26 cellular contexts compared by ENCODE assay signal in the genomic region with DNA sequence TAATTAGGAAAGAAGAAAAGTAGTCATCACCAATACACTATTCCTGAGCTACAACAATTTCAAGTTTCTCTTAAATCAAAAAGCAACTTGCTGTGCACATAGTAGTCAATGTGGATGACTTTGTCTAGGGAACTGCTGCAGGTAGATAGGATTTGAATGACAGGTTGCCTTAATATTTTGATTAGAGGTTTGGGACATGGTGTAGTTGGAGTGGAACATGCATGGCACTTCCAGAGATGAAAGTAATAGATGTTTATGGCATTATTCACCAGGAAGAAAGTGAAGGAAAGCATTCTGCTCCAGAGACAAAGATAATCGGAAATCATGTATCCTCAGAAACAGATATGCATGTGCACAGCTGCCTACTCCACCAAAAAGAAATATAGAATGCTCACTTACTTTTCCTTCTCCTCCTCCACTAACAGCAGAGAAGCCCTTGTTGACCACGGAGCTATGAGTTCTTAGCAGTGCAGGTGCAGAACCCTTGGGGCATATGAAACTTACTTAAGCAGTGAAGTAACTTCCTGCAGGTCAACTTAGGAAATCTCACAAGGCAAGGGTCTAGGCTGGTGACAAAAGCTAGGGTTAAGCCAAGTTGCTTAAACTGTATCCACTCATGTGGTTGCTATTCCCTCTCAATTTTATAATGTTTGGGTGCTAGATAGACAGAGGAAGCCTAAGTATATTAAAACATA.
"Had no signal": no experiment of that assay in that cellular context is flagged by ENCODE, and none has a peak within 500 bp of the region (broad histone marks: within the 10 kb centered on the region; RNA-seq: fewer than 3 reads in every experiment).

No MANE protein-coding gene starts in this region.

- H3K9me3 Mint-ChIP-seq: activated T-cell treated with anti-CD3 and anti-CD28 coated beads, Interleukin-2, amount 50 U/mL, for 4 hours; endodermal cell; naive thymus-derived CD4-positive, alpha-beta T cell; neural progenitor cell; stimulated activated memory B cell treated with anti-CD40 and anti-IgM and Interleukin-4, amounts not matched to agents 10 μg/mL and 1 μg/mL and 100 μg/mL, for 72 hours had no signal

- DNase-seq: activated CD4-positive, alpha-beta T cell treated with anti-CD3 and anti-CD28 coated beads, Interleukin-2, amount 50 U/mL, for 4 hours; activated CD8-positive, alpha-beta memory T cell treated with anti-CD3 and anti-CD28 coated beads for 24 hours; activated CD8-positive, alpha-beta memory T cell treated with anti-CD3 and anti-CD28 coated beads, Interleukin-2, amount 50 U/mL, for 48 hours; activated naive CD4-positive, alpha-beta T cell treated with Interleukin-2 at 50 U/mL for 16 hours; activated T-cell treated with anti-CD3 and anti-CD28 coated beads, Interleukin-2, amount 50 U/mL, for 4 hours; amygdala; colonic mucosa; endodermal cell; esophagus squamous epithelium; gastrocnemius medialis; hippocampal formation; kidney glomerular epithelial cell; left lung; naive thymus-derived CD4-positive, alpha-beta T cell; posterior cingulate gyrus; retina; sigmoid colon; stimulated activated CD4-positive, alpha-beta T cell treated with anti-CD3 and anti-CD28 coated beads, Interleukin-15, amount 100 ng/mL, for 24 hours; testis; trophoblast cell; uterus; WERI-Rb-1 had no signal

- H3K27ac ChIP-seq: colonic mucosa, esophagus squamous epithelium, gastrocnemius medialis, left lung, neural progenitor cell, sigmoid colon, testis, uterus, WERI-Rb-1 had no signal

- H3K4me2 ChIP-seq: neural progenitor cell, smooth muscle cell had no signal

- ATAC-seq: activated T-cell treated with anti-CD3 and anti-CD28 coated beads, Interleukin-2, amount 50 U/mL, for 4 hours; gastrocnemius medialis; left lung; naive thymus-derived CD4-positive, alpha-beta T cell; stimulated activated memory B cell treated with anti-CD40 and anti-IgM and Interleukin-4, amounts not matched to agents 10 μg/mL and 1 μg/mL and 100 μg/mL, for 72 hours had no signal

- H3K4me3 ChIP-seq: colonic mucosa, esophagus squamous epithelium, gastrocnemius medialis, left lung, lung, neural progenitor cell, sigmoid colon, smooth muscle cell, testis, uterus had no signal

- H3K4me1 ChIP-seq: colonic mucosa, esophagus squamous epithelium, gastrocnemius medialis, left lung, neural progenitor cell, sigmoid colon, testis, uterus had no signal

- H3K36me3 ChIP-seq: colonic mucosa, esophagus squamous epithelium, gastrocnemius medialis, left lung, neural progenitor cell, sigmoid colon, uterus, WERI-Rb-1 had no signal

- H3K9me3 ChIP-seq: colonic mucosa, esophagus squamous epithelium, gastrocnemius medialis, left lung, sigmoid colon, testis, uterus had no signal

- H3K9ac ChIP-seq: neural progenitor cell had no signal

- H3K36me3 Mint-ChIP-seq: naive thymus-derived CD4-positive, alpha-beta T cell; neural progenitor cell; stimulated activated memory B cell treated with anti-CD40 and anti-IgM and Interleukin-4, amounts not matched to agents 10 μg/mL and 1 μg/mL and 100 μg/mL, for 72 hours had no signal

- H3K27me3 ChIP-seq: colonic mucosa, gastrocnemius medialis, left lung, neural progenitor cell, sigmoid colon, testis, uterus had no signal

- H2AFZ ChIP-seq: neural progenitor cell had no signal

- H3K27ac Mint-ChIP-seq: endodermal cell; naive thymus-derived CD4-positive, alpha-beta T cell; neural progenitor cell; stimulated activated memory B cell treated with anti-CD40 and anti-IgM and Interleukin-4, amounts not matched to agents 10 μg/mL and 1 μg/mL and 100 μg/mL, for 72 hours had no signal
